In genomic region chr2:84963323-84963691, GRCh38 we compare ENCODE assay signal across 19 cellular contexts. TPM values are rescaled to one million over a fixed set of nuclear protein-coding genes. Genes with fewer than 3 reads are reported as not detected.
DNase-seq lines count a peak whose midpoint lies in the region; ATAC-seq and FAIRE-seq lines count a peak whose summit lies in the region.
"Had no signal": no experiment of that assay in that cellular context is flagged by ENCODE, and none has a peak within 500 bp of the region (broad histone marks: within the 10 kb centered on the region; RNA-seq: fewer than 3 reads in every experiment).

No MANE protein-coding gene starts in this region.

- H3K36me3 Mint-ChIP-seq in activated CD4-positive, alpha-beta T cell treated with anti-CD3 and anti-CD28 coated beads for 36 hours (ENCODE audit: low read depth): peaks cover 62% of the 10 kb centered on the region
- peaks cover 11 to 39% (median 16%) of the 10 kb centered on the region in 3 donors for H3K36me3 Mint-ChIP-seq in CD8-positive, alpha-beta memory T cell
- H3K36me3 Mint-ChIP-seq in naive thymus-derived CD8-positive, alpha-beta T cell: peaks cover 4 to 52% (median 18%) of the 10 kb centered on the region in 3 donors

- intact Hi-C loops in activated CD4-positive, alpha-beta T cell treated with anti-CD3 and anti-CD28 coated beads for 36 hours (cut with DNase I, micrococcal nuclease): no loop called here

- no peak for ATAC-seq in activated CD4-positive, alpha-beta T cell treated with anti-CD3 and anti-CD28 coated beads for 36 hours
- no peak for ATAC-seq in naive thymus-derived CD8-positive, alpha-beta T cell

- H3K9me3 ChIP-seq in CD8-positive, alpha-beta memory T cell (ENCODE audit: low read length): no peaks in the 10 kb centered on the region
- H3K9me3 ChIP-seq in adipocyte (ENCODE audit: control insufficient read depth, low read length): no peaks in the 10 kb centered on the region
- H3K9me3 ChIP-seq: gastrocnemius medialis, lower lobe of right lung, upper lobe of left lung had no signal

- H3K9ac ChIP-seq in adipocyte (ENCODE audit: low read length): no peak overlapping the region

- H3K9me3 Mint-ChIP-seq in activated CD4-positive, alpha-beta T cell treated with anti-CD3 and anti-CD28 coated beads for 36 hours (ENCODE audit: low read depth): no peaks in the 10 kb centered on the region
- H3K9me3 Mint-ChIP-seq in CD8-positive, alpha-beta memory T cell: no peaks in the 10 kb centered on the region
- H3K9me3 Mint-ChIP-seq in naive thymus-derived CD8-positive, alpha-beta T cell: no peaks in the 10 kb centered on the region
- H3K9me3 Mint-ChIP-seq: brain, nephron had no signal

- H3K4me1 Mint-ChIP-seq in activated CD4-positive, alpha-beta T cell treated with anti-CD3 and anti-CD28 coated beads for 36 hours: peaks cover 38% of the 10 kb centered on the region
- H3K4me1 Mint-ChIP-seq in CD8-positive, alpha-beta memory T cell: peaks cover 29 to 49% (median 45%) of the 10 kb centered on the region in 3 donors
- peaks cover 20 to 56% (median 37%) of the 10 kb centered on the region in 4 donors for H3K4me1 Mint-ChIP-seq in naive thymus-derived CD8-positive, alpha-beta T cell

- DNase-seq in activated CD4-positive, alpha-beta T cell treated with anti-CD3 and anti-CD28 coated beads for 36 hours: no peak
- no peak for DNase-seq in activated CD4-positive, alpha-beta T cell treated with anti-CD3 and anti-CD28 coated beads, Interleukin-2, amount 50 U/mL, for 1 hour
- DNase-seq in CD8-positive, alpha-beta memory T cell: no peak
- no peak for DNase-seq in adipocyte (ENCODE audit: low read depth)
- no peak for DNase-seq in naive thymus-derived CD8-positive, alpha-beta T cell
- DNase-seq in frontal cortex (ENCODE audit: low spot score in 2 of 2): no peak
- no peak for DNase-seq in NCI-H446 treated with DMSO at 0.1 percent for 48 hours (lab: John Stamatoyannopoulos, UW)
- no peak for DNase-seq in NCI-H2171 treated with DMSO at 0.1 percent for 48 hours (lab: John Stamatoyannopoulos, UW)
- DNase-seq: activated effector memory CD4-positive, alpha-beta T cell treated with anti-CD3 and anti-CD28 coated beads, Interleukin-2, amount 50 U/mL, for 16 hours; cortex of kidney; gastrocnemius medialis; lower lobe of right lung; NCI-H1417; NCI-H82; stimulated activated naive CD4-positive, alpha-beta T cell had no signal

- H3K27ac ChIP-seq in CD8-positive, alpha-beta memory T cell (ENCODE audit: low read depth, low read length): no peak overlapping the region
- H3K27ac ChIP-seq: lower lobe of right lung, PC-9, upper lobe of left lung had no signal

- no peaks in the 10 kb centered on the region for H3K27me3 ChIP-seq in CD8-positive, alpha-beta memory T cell (ENCODE audit: insufficient read depth, low read length, poor library complexity, severe bottlenecking)
- no peaks in the 10 kb centered on the region for H3K27me3 ChIP-seq in adipocyte (replicated peaks; ENCODE audit: control insufficient read depth, insufficient read depth, low read length)
- H3K27me3 ChIP-seq: gastrocnemius medialis, upper lobe of left lung had no signal

- CTCF ChIA-PET in activated CD4-positive, alpha-beta T cell treated with anti-CD3 and anti-CD28 coated beads for 36 hours (lab: Charles Lee): interaction anchor here (1.1 kb wide), 1 partner anchor 38 kb away, joined by 5 read pairs; no protein-coding TSS in a partner anchor
- CTCF ChIA-PET in CD8-positive, alpha-beta memory T cell (lab: Charles Lee): interaction anchor here (1.3 to 1.6 kb wide), 2 partner anchors 37 to 39 kb away, joined by 3 to 5 read pairs; no protein-coding TSS in a partner anchor

- peak overlapping the region; percentile 14 for H3K27ac Mint-ChIP-seq in activated CD4-positive, alpha-beta T cell treated with anti-CD3 and anti-CD28 coated beads for 36 hours
- peak overlapping the region in 6 of 8 donors; percentile 3 to 83 (median 56) for H3K27ac Mint-ChIP-seq in CD8-positive, alpha-beta memory T cell
- H3K27ac Mint-ChIP-seq in naive thymus-derived CD8-positive, alpha-beta T cell: peak overlapping the region in 9 of 10 donors; percentile 6 to 77 (median 51)

- peaks cover 5% of the 10 kb centered on the region for H3K4me1 ChIP-seq in CD8-positive, alpha-beta memory T cell (ENCODE audit: insufficient read depth, low read length)
- peaks cover 45% of the 10 kb centered on the region for H3K4me1 ChIP-seq in adipocyte (ENCODE audit: control insufficient read depth, insufficient read depth, low read length)

- H3K36me3 ChIP-seq in CD8-positive, alpha-beta memory T cell (ENCODE audit: insufficient read depth, low read length): no peaks in the 10 kb centered on the region
- H3K36me3 ChIP-seq in adipocyte (ENCODE audit: control insufficient read depth, insufficient read depth, low read length, severe bottlenecking): peaks cover 22% of the 10 kb centered on the region
- H3K36me3 ChIP-seq: lower lobe of right lung had no signal

- no peak overlapping the region for H3K4me3 Mint-ChIP-seq in activated CD4-positive, alpha-beta T cell treated with anti-CD3 and anti-CD28 coated beads for 36 hours
- H3K4me3 Mint-ChIP-seq in CD8-positive, alpha-beta memory T cell: peak overlapping the region in 1 of 7 donors; percentile 82
- no peak overlapping the region for H3K4me3 Mint-ChIP-seq in naive thymus-derived CD8-positive, alpha-beta T cell
- H3K4me3 Mint-ChIP-seq: nephron had no signal

- POLR2A ChIA-PET in activated CD4-positive, alpha-beta T cell treated with anti-CD3 and anti-CD28 coated beads for 36 hours (lab: Charles Lee): no interaction called here
- POLR2A ChIA-PET in CD8-positive, alpha-beta memory T cell (lab: Charles Lee): no interaction called here
- POLR2A ChIA-PET in naive thymus-derived CD8-positive, alpha-beta T cell (lab: Charles Lee): interaction anchor here (1.4 kb wide), 1 partner anchor 17 kb away, joined by 5 read pairs; no protein-coding TSS in a partner anchor

- no peaks in the 10 kb centered on the region for H3K27me3 Mint-ChIP-seq in activated CD4-positive, alpha-beta T cell treated with anti-CD3 and anti-CD28 coated beads for 36 hours
- no peaks in the 10 kb centered on the region for H3K27me3 Mint-ChIP-seq in CD8-positive, alpha-beta memory T cell
- no peaks in the 10 kb centered on the region for H3K27me3 Mint-ChIP-seq in naive thymus-derived CD8-positive, alpha-beta T cell

- no peak for FAIRE-seq in frontal cortex (lab: Jason Lieb, UNC)

- no peak overlapping the region for H3K4me3 ChIP-seq in CD8-positive, alpha-beta memory T cell (ENCODE audit: low read length)
- H3K4me3 ChIP-seq in adipocyte (ENCODE audit: low read length): peak overlapping the region; percentile 35
- H3K4me3 ChIP-seq: gastrocnemius medialis, lower lobe of right lung, PC-9, upper lobe of left lung had no signal

RNA-seq across cellular contexts. Expression of gene KCMF1, which starts 7.7 kb away (rescaled TPM):
- 10 to 100 TPM; 78.1 to 98.5 TPM for total RNA-seq in activated CD4-positive, alpha-beta T cell treated with anti-CD3 and anti-CD28 coated beads for 36 hours
- total RNA-seq in CD8-positive, alpha-beta memory T cell: 100 to 1,000 TPM in 1 of 2 experiments, 10 to 100 TPM in 1; 98.1 to 105 TPM
- 30.7 TPM for polyA plus RNA-seq in CD8-positive, alpha-beta memory T cell
- total RNA-seq in naive thymus-derived CD8-positive, alpha-beta T cell: 10 to 100 TPM; 69.0 to 74.8 TPM
- 10 to 100 TPM; 13.3 to 30.2 (median 28.1) TPM for polyA plus RNA-seq in naive thymus-derived CD8-positive, alpha-beta T cell
- 46.9 TPM for total RNA-seq in frontal cortex

RNA-seq across cellular contexts. Expression of gene TMSB10, which starts 57.9 kb away (rescaled TPM):
- total RNA-seq in activated CD4-positive, alpha-beta T cell treated with anti-CD3 and anti-CD28 coated beads for 36 hours: 1,000 to 10,000 TPM; 2,345 to 2,742 TPM
- 1,000 to 10,000 TPM; 1,121 to 1,125 TPM for total RNA-seq in CD8-positive, alpha-beta memory T cell
- polyA plus RNA-seq in CD8-positive, alpha-beta memory T cell: 4,836 TPM
- 1,000 to 10,000 TPM; 1,479 to 1,535 TPM for total RNA-seq in naive thymus-derived CD8-positive, alpha-beta T cell
- polyA plus RNA-seq in naive thymus-derived CD8-positive, alpha-beta T cell: 1,000 to 10,000 TPM; 6,950 to 8,855 (median 7,882) TPM
- total RNA-seq in frontal cortex: 5,126 TPM
